Comparison of ENCODE assay signal across 8 cellular contexts in genomic region chr1:161177112-161177935, GRCh38. TPM values are rescaled to one million over a fixed set of nuclear protein-coding genes. Genes with fewer than 3 reads are reported as not detected.
DNase-seq lines count a peak whose midpoint lies in the region; FAIRE-seq and TF ChIP-seq lines count a peak whose summit lies in the region.

Gene B4GALT3 (minus strand): TSS chr1:161177507. CDS start chr1:161176060, 1,447 bp downstream.

- peak within 1 kb of the TSS; percentile 96 for H3K27ac Mint-ChIP-seq in activated naive CD4-positive, alpha-beta T cell treated with anti-CD3 and anti-CD28 coated beads for 36 hours

- H3K23ac ChIP-seq in neuronal stem cell (ENCODE audit: low read depth, low read length, poor library complexity), result peak within 1 kb of the TSS; percentile 76

- intact Hi-C loops in activated naive CD4-positive, alpha-beta T cell treated with anti-CD3 and anti-CD28 coated beads for 36 hours (cut with micrococcal nuclease), result loop anchor here (1.0 to 2.0 kb wide), 2 partner anchors 11 to 19 kb away; partner anchors contain the start of genes PPOX and USP21

- no CpG with 5 or more reads among the region's 50 CpGs for WGBS in neuronal stem cell (ENCODE audit: extremely low coverage in 2 of 2, insufficient read length in 2 of 2, insufficient replicate concordance in 1 of 2), 2 donors

- no peak within 1 kb of the TSS for H4K91ac ChIP-seq in neuronal stem cell (ENCODE audit: low read depth, low read length, poor library complexity)

- H3K27me3 Mint-ChIP-seq in activated naive CD4-positive, alpha-beta T cell treated with anti-CD3 and anti-CD28 coated beads for 36 hours (ENCODE audit: low read depth), result no peaks in the 10 kb centered on the region

- H3K79me1 ChIP-seq in neuronal stem cell (ENCODE audit: low read depth, low read length), result peaks cover 6% of the 10 kb centered on the region

- H3K36me3 Mint-ChIP-seq in activated naive CD4-positive, alpha-beta T cell treated with anti-CD3 and anti-CD28 coated beads for 36 hours (ENCODE audit: low read depth), result peaks cover 16% of the 10 kb centered on the region

- CTCF ChIA-PET in HEK293T (lab: Yijun Ruan, JAX), result interaction anchor here (2.3 kb wide), 1 partner anchor 12 kb away, joined by 7 read pairs; the partner anchor contains the start of gene PPOX
- CTCF ChIA-PET in activated naive CD4-positive, alpha-beta T cell treated with anti-CD3 and anti-CD28 coated beads for 36 hours (lab: Charles Lee), result interaction anchor here (0.9 to 3.3 kb wide), 4 partner anchors 12 to 205 kb away, joined by 3 to 20 read pairs (median 4); partner anchors contain the start of genes PPOX and TOMM40L

- peak within 1 kb of the TSS; percentile 84 for H2BK5ac ChIP-seq in neuronal stem cell (ENCODE audit: low read length)

- H3K4me3 Mint-ChIP-seq in activated naive CD4-positive, alpha-beta T cell treated with anti-CD3 and anti-CD28 coated beads for 36 hours, result peak within 1 kb of the TSS; percentile 98

- H3K4me2 ChIP-seq in neuronal stem cell (ENCODE audit: insufficient read depth, low read length, poor library complexity, severe bottlenecking), result peak within 1 kb of the TSS; percentile 90

- H3K9me3 Mint-ChIP-seq in activated naive CD4-positive, alpha-beta T cell treated with anti-CD3 and anti-CD28 coated beads for 36 hours, result no peaks in the 10 kb centered on the region

- H3K4me3 ChIP-seq in SK-N-MC (peak within 1 kb of the TSS; percentile 99), neuronal stem cell (ENCODE audit: low read length in 2 of 2) (peak within 1 kb of the TSS; percentile 79 to 84)

- peak; percentile 97 for DNase-seq in GM03348 (ENCODE audit: low spot score)
- DNase-seq in HEK293T (ENCODE audit: extremely low spot score), result peak; percentile 99
- DNase-seq in NAMALWA (ENCODE audit: low spot score), result peak; percentile 96
- no peak for DNase-seq in SK-N-MC (ENCODE audit: low read depth, low spot score)
- DNase-seq in activated naive CD4-positive, alpha-beta T cell treated with anti-CD3 and anti-CD28 coated beads for 36 hours, result peak; percentile 97
- DNase-seq in frontal cortex (ENCODE audit: low spot score in 2 of 2), result peak; percentile 87 to 98
- DNase-seq in neuronal stem cell (ENCODE audit: low spot score), result peak; percentile 82

- peaks cover 60% of the 10 kb centered on the region for H3K4me1 Mint-ChIP-seq in activated naive CD4-positive, alpha-beta T cell treated with anti-CD3 and anti-CD28 coated beads for 36 hours (ENCODE audit: low read depth)

- H2BK120ac ChIP-seq in neuronal stem cell (ENCODE audit: low read depth, low read length), result no peak within 1 kb of the TSS

- H2BK15ac ChIP-seq in neuronal stem cell (ENCODE audit: low read length), result peak within 1 kb of the TSS; percentile 82

- H3K4me1 ChIP-seq in neuronal stem cell (ENCODE audit: control insufficient read depth in 2 of 2, insufficient read depth in 1 of 2, low read depth in 1 of 2, low read length in 2 of 2), result peaks cover 6 to 10% of the 10 kb centered on the region in 2 donors

- no peak within 1 kb of the TSS for H4K8ac ChIP-seq in neuronal stem cell (ENCODE audit: low read depth, low read length)

- POLR2A ChIA-PET in HEK293T (lab: Yijun Ruan, JAX), result interaction anchor here (0.7 to 1.8 kb wide), 6 partner anchors 11 to 43 kb away, joined by 3 to 14 read pairs (median 6); partner anchors contain the start of genes ADAMTS4, NDUFS2, PPOX and UFC1

- H3K27ac ChIP-seq in SK-N-MC, result peak within 1 kb of the TSS; percentile 51
- no peak within 1 kb of the TSS for H3K27ac ChIP-seq in neuronal stem cell (replicated peaks; ENCODE audit: low read length)

- no peak for TF ChIP-seq CTCF in subcutaneous adipose tissue (IDR thresholded peaks at IDR 0.05; ENCODE audit: low read depth)

- H2BK12ac ChIP-seq in neuronal stem cell (ENCODE audit: low read length), result no peak within 1 kb of the TSS

- H3K4ac ChIP-seq in neuronal stem cell (ENCODE audit: low read length), result no peak within 1 kb of the TSS

- H3K9ac ChIP-seq in SK-N-MC (ENCODE audit: insufficient read length) (peak within 1 kb of the TSS; percentile 93), neuronal stem cell (ENCODE audit: low read depth, low read length, poor library complexity) (peak within 1 kb of the TSS; percentile 95)

- H3K27me3 ChIP-seq in neuronal stem cell (ENCODE audit: control insufficient read depth in 3 of 3, insufficient read depth in 3 of 3, low read depth in 1 of 3, low read length in 3 of 3), result no peaks in the 10 kb centered on the region

- peaks cover 26% of the 10 kb centered on the region for H3K36me3 ChIP-seq in SK-N-MC (ENCODE audit: insufficient read depth, low read length)
- peaks cover 22 to 36% of the 10 kb centered on the region in 2 donors for H3K36me3 ChIP-seq in neuronal stem cell (replicated peaks in 1 of 2; ENCODE audit: control insufficient read depth in 2 of 2, insufficient read depth in 2 of 2, low read length in 2 of 2)

- H3K9me3 ChIP-seq in SK-N-MC (ENCODE audit: low read depth, low read length) (no peaks in the 10 kb centered on the region), neuronal stem cell (replicated peaks in 1 of 2; ENCODE audit: control insufficient read depth in 2 of 2, insufficient read depth in 1 of 2, low read depth in 1 of 2, low read length in 2 of 2) (no peaks in the 10 kb centered on the region)

- H2AK5ac ChIP-seq in neuronal stem cell (ENCODE audit: low read depth, low read length), result peak within 1 kb of the TSS; percentile 43

- H3K18ac ChIP-seq in neuronal stem cell (ENCODE audit: low read length), result peak within 1 kb of the TSS; percentile 92

- FAIRE-seq in frontal cortex (lab: Jason Lieb, UNC), result no peak

- peak within 1 kb of the TSS; percentile 95 for H2AFZ ChIP-seq in neuronal stem cell (ENCODE audit: low read length)

- no peak within 1 kb of the TSS for H3K14ac ChIP-seq in neuronal stem cell (ENCODE audit: low read length)

TF ChIP-seq in HEK293T, 16 proteins besides CTCF, POLR2A, EP300 and RAD21:
- TF ChIP-seq ELF4 (IDR thresholded peaks at IDR 0.05) (peak; percentile 69), FOXM1 (IDR thresholded peaks at IDR 0.05; ENCODE audit: borderline replicate concordance) (no peak), BHLHE40 (IDR thresholded peaks at IDR 0.05; ENCODE audit: borderline replicate concordance) (no peak), L3MBTL2 (conservative IDR thresholded peaks at IDR 0.05) (peak; percentile 95), FOXK2 (IDR thresholded peaks at IDR 0.05) (no peak), SP1 (IDR thresholded peaks at IDR 0.05) (0 out of 2 replicates have a peak, but pooled peaks have one; percentile 39), FOXA1 (IDR thresholded peaks at IDR 0.05) (no peak)

RNA-seq across cellular contexts. Expression of gene B4GALT3, which starts in this region (rescaled TPM):
- 10 to 100 TPM; 45.7 to 49.0 TPM for total RNA-seq in activated naive CD4-positive, alpha-beta T cell treated with anti-CD3 and anti-CD28 coated beads for 36 hours
- total RNA-seq in frontal cortex (16.3 TPM), subcutaneous adipose tissue (10 to 100 TPM; 11.7 to 25.3 (median 19.8) TPM)
- polyA plus RNA-seq in neuronal stem cell (2013, experiment 1 of 2), result 46.6 TPM
- 44.4 TPM for polyA plus RNA-seq in neuronal stem cell (2013, experiment 2 of 2)
